In genomic region chr7:151494569-151495284, GRCh38 we compare ENCODE assay signal across 15 cellular contexts. TPM values are rescaled to one million over a fixed set of nuclear protein-coding genes. Genes with fewer than 3 reads are reported as not detected.
DNase-seq lines count a peak whose midpoint lies in the region; ATAC-seq and TF ChIP-seq lines count a peak whose summit lies in the region.
"Had no signal": no experiment of that assay in that cellular context is flagged by ENCODE, and none has a peak within 500 bp of the region (broad histone marks: within the 10 kb centered on the region; RNA-seq: fewer than 3 reads in every experiment).

No MANE protein-coding gene starts in this region.

- H3K9me3 ChIP-seq in H9 (ENCODE audit: control insufficient read depth, low read depth, low read length): no peaks in the 10 kb centered on the region
- H3K9me3 ChIP-seq in PC-9 (ENCODE audit: insufficient read depth, low read depth): no peaks in the 10 kb centered on the region
- no peaks in the 10 kb centered on the region for H3K9me3 ChIP-seq in esophagus muscularis mucosa
- no peaks in the 10 kb centered on the region for H3K9me3 ChIP-seq in trophoblast cell (ENCODE audit: insufficient read depth, low read depth, low read length)
- H3K9me3 ChIP-seq in BE2C: no peaks in the 10 kb centered on the region
- H3K9me3 ChIP-seq: suprapubic skin had no signal

- H3K4me1 Mint-ChIP-seq in H9: peaks cover 60 to 69% of the 10 kb centered on the region in 2 experiments

- H4K91ac ChIP-seq in H9 (ENCODE audit: insufficient read length, low read depth, low read length) (no peak overlapping the region), trophoblast cell (ENCODE audit: low read depth, low read length) (no peak overlapping the region)

- H2BK12ac ChIP-seq in H9 (ENCODE audit: insufficient read length, low read depth, low read length) (no peak overlapping the region), trophoblast cell (ENCODE audit: low read length) (no peak overlapping the region)

- H3K4me3 Mint-ChIP-seq in H9: peak overlapping the region in 1 of 2 experiments; percentile 46; a peak in 4 of 5 replicates
- H3K4me3 Mint-ChIP-seq: activated CD4-positive, alpha-beta T cell treated with anti-CD3 and anti-CD28 coated beads, Interleukin-2, amount 10 ng/mL, durations not matched to agents 7 days and 5 days had no signal

- peaks cover 10% of the 10 kb centered on the region for H3K79me1 ChIP-seq in H9 (ENCODE audit: insufficient read depth, low read depth, low read length, poor library complexity, severe bottlenecking)
- H3K79me1 ChIP-seq in trophoblast cell (ENCODE audit: low read length): peaks cover 6% of the 10 kb centered on the region

- no peak for ATAC-seq in GM18867 (IDR thresholded peaks at IDR 0.05; ENCODE audit: unreplicated experiment)
- ATAC-seq: esophagus mucosa, right cardiac atrium had no signal

- H4K8ac ChIP-seq in H9 (replicated peaks; ENCODE audit: insufficient read length, low read depth, low read length) (no peak overlapping the region), trophoblast cell (ENCODE audit: low read depth, low read length) (no peak overlapping the region)

- H3K23ac ChIP-seq in H9 (ENCODE audit: insufficient read length, low read depth, low read length): no peak overlapping the region
- no peak overlapping the region for H3K23ac ChIP-seq in trophoblast cell (ENCODE audit: low read length)

- DNase-seq in H9 (no peak), PC-9 (peak in 1 of 2 experiments; percentile 61), esophagus muscularis mucosa (ENCODE audit: extremely low spot score) (no peak), trophoblast cell (no peak), BE2C (no peak), NCI-H2196 (lab: John Stamatoyannopoulos, UW; ENCODE audit: unreplicated experiment) (no peak)
- DNase-seq in effector CD8-positive, alpha-beta T cell (lab: John Stamatoyannopoulos, UW): no peak
- DNase-seq: activated CD4-positive, alpha-beta T cell treated with anti-CD3 and anti-CD28 coated beads, Interleukin-2, amount 10 ng/mL, durations not matched to agents 7 days and 5 days; COR-L47; NCI-H1105; right cardiac atrium had no signal

- H3K27me3 ChIP-seq in H9 (ENCODE audit: insufficient read depth, low read length) (no peaks in the 10 kb centered on the region), PC-9 (ENCODE audit: insufficient read depth, low read depth) (no peaks in the 10 kb centered on the region), esophagus muscularis mucosa (no peaks in the 10 kb centered on the region), trophoblast cell (ENCODE audit: insufficient read depth, low read length) (no peaks in the 10 kb centered on the region), BE2C (no peaks in the 10 kb centered on the region)
- H3K27me3 ChIP-seq: suprapubic skin had no signal

- H3K4me1 ChIP-seq in H9 (ENCODE audit: insufficient read depth, low read length) (peaks cover 10% of the 10 kb centered on the region), PC-9 (replicated peaks; ENCODE audit: insufficient read depth) (peaks cover 64% of the 10 kb centered on the region), esophagus muscularis mucosa (peaks cover 51 to 100% (median 94%) of the 10 kb centered on the region in 4 donors), trophoblast cell (ENCODE audit: control insufficient read depth in 1 of 2, insufficient read depth in 2 of 2, low read length in 2 of 2) (peaks cover 8 to 16% of the 10 kb centered on the region in 2 experiments), BE2C (no peaks in the 10 kb centered on the region; the same call in 1 of the 2 replicates)

- peaks cover 10% of the 10 kb centered on the region for H3K36me3 ChIP-seq in PC-9 (ENCODE audit: low read depth)
- H3K36me3 ChIP-seq in esophagus muscularis mucosa: peaks cover 0 to 10% (median 4%) of the 10 kb centered on the region in 4 donors
- peaks cover 3 to 4% of the 10 kb centered on the region in 2 experiments for H3K36me3 ChIP-seq in trophoblast cell (ENCODE audit: control insufficient read depth in 1 of 2, insufficient read depth in 2 of 2, low read length in 2 of 2)
- peaks cover 11% of the 10 kb centered on the region for H3K36me3 ChIP-seq in BE2C

- H3K79me2 ChIP-seq in H9 (ENCODE audit: insufficient read depth, low read length) (peaks cover 44% of the 10 kb centered on the region), PC-9 (ENCODE audit: low read depth) (peaks cover 99% of the 10 kb centered on the region), trophoblast cell (ENCODE audit: control insufficient read depth, insufficient read depth, low read length, poor library complexity) (peaks cover 16% of the 10 kb centered on the region)

- no peak overlapping the region for H2BK15ac ChIP-seq in H9 (ENCODE audit: low read depth, low read length)

- H3K4ac ChIP-seq in H9 (ENCODE audit: low read depth, low read length) (no peak overlapping the region), trophoblast cell (ENCODE audit: low read depth, low read length) (peak overlapping the region; percentile 28)

- POLR2A ChIA-PET in PC-9 (lab: Charles Lee; ENCODE audit: unreplicated experiment): no interaction called here

- no TSS peak for BruUV-seq in PC-9 (replicated peaks; lab: Mats Ljungman, UMichigan)

- no peak for TF ChIP-seq POLR2A in esophagus muscularis mucosa (IDR thresholded peaks at IDR 0.05; ENCODE audit: low read depth)

- H3K18ac ChIP-seq in H9 (ENCODE audit: insufficient read length, low read depth, low read length) (no peak overlapping the region), trophoblast cell (ENCODE audit: low read length) (no peak overlapping the region)

- peaks cover 71% of the 10 kb centered on the region for H3F3A ChIP-seq in PC-9 (ENCODE audit: insufficient read depth, low read depth)

- H3K27ac ChIP-seq in H9 (ENCODE audit: insufficient read length, low read depth, low read length) (no peak overlapping the region), PC-9 (peak overlapping the region; percentile 86), esophagus muscularis mucosa (replicated peaks in 1 of 4) (peak overlapping the region in 3 of 4 donors; percentile 42 to 49 (median 44)), trophoblast cell (ENCODE audit: low read depth, low read length) (no peak overlapping the region)
- H3K27ac ChIP-seq: HL-60, suprapubic skin had no signal

- no peak overlapping the region for H2BK5ac ChIP-seq in H9 (ENCODE audit: insufficient read length, low read length)
- no peak overlapping the region for H2BK5ac ChIP-seq in trophoblast cell (ENCODE audit: low read depth, low read length, poor library complexity)

- no peak overlapping the region for H3K14ac ChIP-seq in H9 (ENCODE audit: insufficient read depth, low read length)
- no peak overlapping the region for H3K14ac ChIP-seq in trophoblast cell (ENCODE audit: low read length)

- no peak overlapping the region for H4K12ac ChIP-seq in trophoblast cell (ENCODE audit: low read depth, low read length)

- no peak for TF ChIP-seq EP300 in esophagus muscularis mucosa (IDR thresholded peaks at IDR 0.05)

- CTCF ChIA-PET in PC-9 (lab: Charles Lee): no interaction called here

- no peaks in the 10 kb centered on the region for H3K23me2 ChIP-seq in H9 (ENCODE audit: insufficient read length, low read depth, low read length, poor library complexity, severe bottlenecking)

- H3K9ac ChIP-seq in H9 (ENCODE audit: extremely low read depth, insufficient read length, low read length): no peak overlapping the region
- H3K9ac ChIP-seq in trophoblast cell (ENCODE audit: low read length): no peak overlapping the region

- H4K20me1 ChIP-seq in H9 (ENCODE audit: control insufficient read depth, insufficient read depth, insufficient read length) (peaks cover 4% of the 10 kb centered on the region), PC-9 (ENCODE audit: insufficient read depth) (peaks cover 59% of the 10 kb centered on the region)

- no peak overlapping the region for H2AK5ac ChIP-seq in H9 (ENCODE audit: insufficient read length, low read length)
- no peak overlapping the region for H2AK5ac ChIP-seq in trophoblast cell (ENCODE audit: low read length)

- no peak for TF ChIP-seq CTCF in H9 (conservative IDR thresholded peaks at IDR 0.05)
- no peak for TF ChIP-seq CTCF in PC-9 (conservative IDR thresholded peaks at IDR 0.05)
- no peak for TF ChIP-seq CTCF in esophagus muscularis mucosa (IDR thresholded peaks at IDR 0.05)
- TF ChIP-seq CTCF in BE2C (IDR thresholded peaks at IDR 0.05; ENCODE audit: low read depth, low read length): no peak

- no peak overlapping the region for H3K56ac ChIP-seq in H9 (ENCODE audit: insufficient read length, low read depth, low read length)

- H3K4me3 ChIP-seq in PC-9 (no peak overlapping the region), esophagus muscularis mucosa (no peak overlapping the region), trophoblast cell (ENCODE audit: low read depth, low read length) (no peak overlapping the region), BE2C (ENCODE audit: low read depth, low read length) (no peak overlapping the region)
- H3K4me3 ChIP-seq: suprapubic skin had no signal

- H2AFZ ChIP-seq in H9 (ENCODE audit: low read length): no peak overlapping the region
- H2AFZ ChIP-seq in PC-9: no peak overlapping the region
- no peak overlapping the region for H2AFZ ChIP-seq in trophoblast cell (ENCODE audit: insufficient read depth, low read length, poor library complexity)

- H3T11ph ChIP-seq in H9 (ENCODE audit: low read length): no peak overlapping the region

- H3K4me2 ChIP-seq in H9 (ENCODE audit: insufficient read depth, insufficient read length, low read length) (peak overlapping the region; percentile 26), PC-9 (peak overlapping the region; percentile 57), trophoblast cell (ENCODE audit: low read length) (no peak overlapping the region)

- peak overlapping the region in 2 of 3 experiments; percentile 56 to 81; a peak in 3 of 7 replicates for H3K27ac Mint-ChIP-seq in H9
- H3K27ac Mint-ChIP-seq: activated CD4-positive, alpha-beta T cell treated with anti-CD3 and anti-CD28 coated beads, Interleukin-2, amount 10 ng/mL, durations not matched to agents 7 days and 5 days had no signal

- no peaks in the 10 kb centered on the region for H3K9me2 ChIP-seq in PC-9 (ENCODE audit: insufficient read depth)

- no peak overlapping the region for H4K5ac ChIP-seq in H9 (ENCODE audit: insufficient read length, low read depth, low read length)

- H3K27me3 Mint-ChIP-seq in H9 (ENCODE audit: low read depth): no peaks in the 10 kb centered on the region
- H3K27me3 Mint-ChIP-seq: activated CD4-positive, alpha-beta T cell treated with anti-CD3 and anti-CD28 coated beads, Interleukin-2, amount 10 ng/mL, durations not matched to agents 7 days and 5 days had no signal

- no peaks in the 10 kb centered on the region; a peak in 1 of 5 replicates for H3K9me3 Mint-ChIP-seq in H9
- H3K9me3 Mint-ChIP-seq: activated CD4-positive, alpha-beta T cell treated with anti-CD3 and anti-CD28 coated beads, Interleukin-2, amount 10 ng/mL, durations not matched to agents 7 days and 5 days had no signal

- H2BK20ac ChIP-seq in H9 (ENCODE audit: low read depth, low read length, poor library complexity, severe bottlenecking): no peak overlapping the region

- WGBS in H9 (ENCODE audit: extremely low coverage, insufficient read length, low lambda C conversion rate): no CpG with 5 or more reads among the region's 7 CpGs
- WGBS in esophagus muscularis mucosa: 45% methylated on average over 7 of the region's 7 CpGs
- no CpG with 5 or more reads among the region's 7 CpGs for WGBS in trophoblast cell (ENCODE audit: extremely low coverage, insufficient coverage, insufficient read length)

- peaks cover 5 to 15% (median 14%) of the 10 kb centered on the region in 3 experiments; a peak in 5 of 7 replicates for H3K36me3 Mint-ChIP-seq in H9 (ENCODE audit: insufficient read depth in 1 of 3, low read depth in 3 of 3)

- intact Hi-C loops in PC-9 (cut with micrococcal nuclease; ENCODE audit: unreplicated experiment): loop anchor here (5.0 kb wide), 2 partner anchors 138 to 193 kb away; no protein-coding TSS in a partner anchor
- intact Hi-C loops in esophagus muscularis mucosa (cut with DNase I): no loop called here

- no peak overlapping the region for H2BK120ac ChIP-seq in H9 (ENCODE audit: low read depth, low read length, poor library complexity, severe bottlenecking)
- H2BK120ac ChIP-seq in trophoblast cell (ENCODE audit: insufficient read depth, low read length, poor library complexity): no peak overlapping the region

RNA-seq across cellular contexts. Expression of gene RHEB, which starts 25.0 kb away (rescaled TPM):
- 109 and 114 TPM in 2 replicates for total RNA-seq in H9 (2021)
- 201 and 202 TPM in 2 replicates for total RNA-seq in PC-9 (2021)
- 100 to 1,000 TPM in 3 of 4 donors, 10 to 100 TPM in 1; 98.5 to 187 (median 163) TPM for total RNA-seq in esophagus muscularis mucosa
- 145 and 153 TPM in 2 replicates for polyA plus RNA-seq in trophoblast cell (2013)
- 88.3 TPM for polyA plus RNA-seq in BE2C (2012; ENCODE audit: insufficient read depth, insufficient read length, low read depth)

RNA-seq across cellular contexts. Expression of gene CRYGN, which starts 54.8 kb away (rescaled TPM):
- total RNA-seq in H9 (2021) (0.79 and 1.8 TPM in 2 replicates), PC-9 (2021) (1.0 and 1.2 TPM in 2 replicates), esophagus muscularis mucosa (1 to 10 TPM in 1 of 4 donors, under 1 TPM in 3; under 0.01 to 1.3 (median 0.25) TPM)
- polyA plus RNA-seq in trophoblast cell (2013): 0.16 and 0.26 TPM in 2 replicates
- polyA plus RNA-seq in BE2C (2012; ENCODE audit: insufficient read depth, insufficient read length, low read depth): not detected
- total RNA-seq: esophagus mucosa, suprapubic skin had no signal

Comparison
In these comparisons a context has a peak if more than half of its experiments do, and no peak if none do; other contexts are left out.
1. H3K27ac ChIP-seq: peak in PC-9 (single experiment) and esophagus muscularis mucosa (3 of 4); none in H9 (single experiment) and trophoblast cell (single experiment).